ENCODE assay signal across 22 cellular contexts in genomic region chr3:9014189-9014588, GRCh38. TPM values are rescaled to one million over a fixed set of nuclear protein-coding genes. Genes with fewer than 3 reads are reported as not detected.
A peak's percentile ranks its signal among the peaks of the same experiment; 100 is the strongest.
DNase-seq lines count a peak whose midpoint lies in the region; ATAC-seq and TF ChIP-seq lines count a peak whose summit lies in the region.
"Had no signal": no experiment of that assay in that cellular context is flagged by ENCODE, and none has a peak within 500 bp of the region (broad histone marks: within the 10 kb centered on the region; RNA-seq: fewer than 3 reads in every experiment).

No MANE protein-coding gene starts in this region.

- H3K27ac ChIP-seq in endodermal cell (ENCODE audit: low read depth, low read length), result no peak overlapping the region
- H3K27ac ChIP-seq: HL-60, prostate gland, SK-N-MC had no signal

- no peaks in the 10 kb centered on the region for H3K36me3 Mint-ChIP-seq in endodermal cell (ENCODE audit: low read depth)

- DNase-seq in AG10803 (ENCODE audit: low read depth), result peak; percentile 11
- peak; percentile 38 for DNase-seq in LHCN-M2 (ENCODE audit: low read depth)
- peak; percentile 27 for DNase-seq in endodermal cell
- peak; percentile 28 for DNase-seq in myocyte (ENCODE audit: low read depth)
- no peak for DNase-seq in NCI-H1930 (lab: John Stamatoyannopoulos, UW)
- no peak for DNase-seq in activated T-cell treated with anti-CD3 and anti-CD28 coated beads for 4 hours
- DNase-seq in NCI-H2029 (lab: John Stamatoyannopoulos, UW), result no peak
- DNase-seq: activated CD8-positive, alpha-beta memory T cell treated with anti-CD3 and anti-CD28 coated beads for 24 hours; DMS153; effector CD4-positive, alpha-beta T cell; KBM-7; NCI-H1092; NCI-H2107; NCI-H526 treated with DMSO at 0.1 percent for 48 hours; T-helper 9 cell had no signal

- no peaks in the 10 kb centered on the region for H3K4me1 ChIP-seq in endodermal cell (ENCODE audit: control insufficient read depth, insufficient read depth, low read length)
- H3K4me1 ChIP-seq: prostate gland had no signal

- no peaks in the 10 kb centered on the region for H3K27me3 Mint-ChIP-seq in endodermal cell (ENCODE audit: insufficient read depth)

- H3K9me3 Mint-ChIP-seq in endodermal cell, result no peaks in the 10 kb centered on the region
- H3K9me3 Mint-ChIP-seq: activated T-helper 1 cell treated with anti-CD3 and anti-CD28 coated beads, Interleukin-12 subunit alpha, Interleukin-12 subunit beta, Interleukin-2, Interleukin-4 antibody, amounts not matched to agents 30 ng/mL and 10 ng/mL and 1 ng/mL, durations not matched to agents 14 hours and 24 hours and 36 hours; nephron had no signal

- no peak for ATAC-seq in GM18858 (IDR thresholded peaks at IDR 0.05; ENCODE audit: unreplicated experiment)
- ATAC-seq: activated CD4-positive, CD25-positive, alpha-beta regulatory T cell treated with anti-CD3 and anti-CD28 coated beads, Interleukin-2, amount 50 U/mL, for 24 hours had no signal

- no peak overlapping the region for H3K4me3 Mint-ChIP-seq in endodermal cell
- H3K4me3 Mint-ChIP-seq: activated T-helper 1 cell treated with anti-CD3 and anti-CD28 coated beads, Interleukin-12 subunit alpha, Interleukin-12 subunit beta, Interleukin-2, Interleukin-4 antibody, amounts not matched to agents 30 ng/mL and 10 ng/mL and 1 ng/mL, durations not matched to agents 14 hours and 24 hours and 36 hours; nephron had no signal

- no peaks in the 10 kb centered on the region for H3K36me3 ChIP-seq in endodermal cell (ENCODE audit: control insufficient read depth, insufficient read depth, low read length)
- H3K36me3 ChIP-seq: prostate gland had no signal

- no peak overlapping the region for H3K9ac ChIP-seq in endodermal cell (ENCODE audit: extremely low read depth, low read length, poor library complexity, severe bottlenecking)

- H3K27ac Mint-ChIP-seq in endodermal cell, result no peak overlapping the region
- H3K27ac Mint-ChIP-seq: activated T-helper 1 cell treated with anti-CD3 and anti-CD28 coated beads, Interleukin-12 subunit alpha, Interleukin-12 subunit beta, Interleukin-2, Interleukin-4 antibody, amounts not matched to agents 30 ng/mL and 10 ng/mL and 1 ng/mL, durations not matched to agents 14 hours and 24 hours and 36 hours; nephron had no signal

- H3K4me3 ChIP-seq in AG10803 (ENCODE audit: low read length) (no peak overlapping the region), endodermal cell (ENCODE audit: low read length) (no peak overlapping the region)
- H3K4me3 ChIP-seq: prostate gland, SK-N-MC had no signal

- no peaks in the 10 kb centered on the region for H3K4me1 Mint-ChIP-seq in endodermal cell

- 93 to 94% methylated on average over 2 to 6 of the region's 6 CpGs for WGBS in endodermal cell (ENCODE audit: insufficient coverage in 1 of 2, insufficient read length in 1 of 2), 2 experiments

- TF ChIP-seq CTCF in AG10803 (conservative IDR thresholded peaks at IDR 0.05; ENCODE audit: low read length) (peak; percentile 27), endodermal cell (conservative IDR thresholded peaks at IDR 0.05) (no peak)

- no peaks in the 10 kb centered on the region for H3K27me3 ChIP-seq in endodermal cell (ENCODE audit: control insufficient read depth, insufficient read depth, low read length, poor library complexity, severe bottlenecking)

- no peaks in the 10 kb centered on the region for H3K9me3 ChIP-seq in endodermal cell (ENCODE audit: control insufficient read depth, low read length)
- H3K9me3 ChIP-seq: prostate gland had no signal

RNA-seq across cellular contexts. Expression of gene RAD18, which starts 50.9 kb away (rescaled TPM):
- total RNA-seq in LHCN-M2 (2014; rRNA removed), result 25.7 and 26.8 TPM in 2 replicates
- polyA plus RNA-seq in LHCN-M2 (2012), result 7.5 TPM
- total RNA-seq in endodermal cell, result 10 to 100 TPM; 18.2 to 20.8 TPM
- polyA plus RNA-seq in endodermal cell (2013, experiment 1 of 2), result 19.1 TPM
- polyA plus RNA-seq in endodermal cell (2013, experiment 2 of 2), result 17.8 TPM
- total RNA-seq in myocyte, result 7.7 and 17.4 TPM in 2 replicates
- 2.3 TPM for polyA plus RNA-seq in myocyte (2012)

Comparison
In these comparisons a context has a peak if more than half of its experiments do, and no peak if none do; other contexts are left out.
1. DNase-seq: peak in AG10803 (single experiment), LHCN-M2 (single experiment), endodermal cell (single experiment) and myocyte (single experiment); none in NCI-H1930 (0 of 2), activated T-cell treated with anti-CD3 and anti-CD28 coated beads for 4 hours (single experiment) and NCI-H2029 (single experiment).